In the genomic region with DNA sequence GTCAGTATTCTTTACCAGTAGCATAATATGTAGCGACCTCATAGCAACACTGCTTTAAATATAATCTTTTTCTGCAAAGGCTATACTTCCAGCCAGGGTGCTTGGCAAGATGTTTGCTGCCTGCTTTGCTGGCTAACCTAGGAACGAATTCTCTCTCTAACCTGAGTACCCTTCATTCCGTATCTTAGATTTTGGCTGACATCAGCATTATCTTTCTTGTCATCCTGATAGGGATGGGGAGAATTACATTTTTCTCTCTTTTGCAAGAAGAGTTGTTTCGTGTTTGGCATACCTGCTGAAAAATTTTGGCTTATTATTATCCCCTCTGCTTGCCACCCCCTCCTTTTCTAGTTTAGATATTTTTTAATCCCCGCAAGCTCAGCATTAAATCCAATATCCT, we compare ENCODE assay signal across 3 cellular contexts.
TF ChIP-seq lines count a peak whose summit lies in the region.

No MANE protein-coding gene starts in this region.

TF ChIP-seq in A549, 52 proteins besides CTCF, POLR2A, EP300 and RAD21:
- TF ChIP-seq, protein P1, sequence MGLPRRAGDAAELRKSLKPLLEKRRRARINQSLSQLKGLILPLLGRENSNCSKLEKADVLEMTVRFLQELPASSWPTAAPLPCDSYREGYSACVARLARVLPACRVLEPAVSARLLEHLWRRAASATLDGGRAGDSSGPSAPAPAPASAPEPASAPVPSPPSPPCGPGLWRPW (IDR thresholded peaks at IDR 0.05) = no peak
- peak; percentile 93 for TF ChIP-seq MAFK (IDR thresholded peaks at IDR 0.05; ENCODE audit: partially characterized antibody)
- no peak for TF ChIP-seq MAZ (IDR thresholded peaks at IDR 0.05; ENCODE audit: borderline replicate concordance, low read depth, low read length)

TF ChIP-seq in IMR-90, 13 proteins besides CTCF, POLR2A, EP300 and RAD21:
- no peak for TF ChIP-seq FOS (IDR thresholded peaks at IDR 0.05; ENCODE audit: low read depth, low read length)
- TF ChIP-seq MAFK (IDR thresholded peaks at IDR 0.05; ENCODE audit: low read depth, low read length) = peak; percentile 92
- TF ChIP-seq MAZ (IDR thresholded peaks at IDR 0.05; ENCODE audit: borderline replicate concordance, low read depth, low read length) = no peak
- no peak for TF ChIP-seq CEBPB (IDR thresholded peaks at IDR 0.05; ENCODE audit: low read depth, low read length)
- TF ChIP-seq RCOR1 (IDR thresholded peaks at IDR 0.05; ENCODE audit: insufficient replicate concordance, low read length) = no peak
- no peak for TF ChIP-seq USF2 (IDR thresholded peaks at IDR 0.05; ENCODE audit: low read depth, low read length)
- TF ChIP-seq SMC3 (IDR thresholded peaks at IDR 0.05; ENCODE audit: low read depth, low read length) = no peak
- no peak for TF ChIP-seq CHD1 (IDR thresholded peaks at IDR 0.05; ENCODE audit: low read depth, low read length)
TF ChIP-seq in IMR-90: peak in this region for 1.

TF ChIP-seq in K562, 482 proteins besides CTCF, POLR2A, EP300 and RAD21:
- TF ChIP-seq TRIM28 (IDR thresholded peaks at IDR 0.05) = no peak
- TF ChIP-seq CREBBP (IDR thresholded peaks at IDR 0.05; ENCODE audit: low read depth, low read length) = no peak
- TF ChIP-seq HOXB6 (CRISPR knock-in tag; IDR thresholded peaks at IDR 0.05; ENCODE audit: borderline replicate concordance) = no peak
- peak; percentile 51; the same call in 1 of the 2 replicates for TF ChIP-seq C11orf30 (IDR thresholded peaks at IDR 0.05; ENCODE audit: low read depth)
- TF ChIP-seq MAFG (tag; conservative IDR thresholded peaks at IDR 0.05) = peak; percentile 46; the same call in 1 of the 2 replicates
- TF ChIP-seq, protein P2, sequence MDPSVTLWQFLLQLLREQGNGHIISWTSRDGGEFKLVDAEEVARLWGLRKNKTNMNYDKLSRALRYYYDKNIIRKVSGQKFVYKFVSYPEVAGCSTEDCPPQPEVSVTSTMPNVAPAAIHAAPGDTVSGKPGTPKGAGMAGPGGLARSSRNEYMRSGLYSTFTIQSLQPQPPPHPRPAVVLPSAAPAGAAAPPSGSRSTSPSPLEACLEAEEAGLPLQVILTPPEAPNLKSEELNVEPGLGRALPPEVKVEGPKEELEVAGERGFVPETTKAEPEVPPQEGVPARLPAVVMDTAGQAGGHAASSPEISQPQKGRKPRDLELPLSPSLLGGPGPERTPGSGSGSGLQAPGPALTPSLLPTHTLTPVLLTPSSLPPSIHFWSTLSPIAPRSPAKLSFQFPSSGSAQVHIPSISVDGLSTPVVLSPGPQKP (CRISPR knock-in tag; IDR thresholded peaks at IDR 0.05) = no peak
- TF ChIP-seq ZNF316 (IDR thresholded peaks at IDR 0.05) = peak; percentile 64
- TF ChIP-seq JUN (IDR thresholded peaks at IDR 0.05; ENCODE audit: borderline replicate concordance, low read depth, low read length) = no peak
- TF ChIP-seq JUN (CRISPR knock-in tag; IDR thresholded peaks at IDR 0.05; ENCODE audit: borderline replicate concordance) = no peak
- peak; percentile 72 for TF ChIP-seq MAFK (IDR thresholded peaks at IDR 0.05; ENCODE audit: low read length)
- peak; percentile 74 for TF ChIP-seq MAFF (IDR thresholded peaks at IDR 0.05; ENCODE audit: low read length)
TF ChIP-seq in K562: peak in this region for 5.
